ENCODE assay signal across 34 cellular contexts in the genomic region with DNA sequence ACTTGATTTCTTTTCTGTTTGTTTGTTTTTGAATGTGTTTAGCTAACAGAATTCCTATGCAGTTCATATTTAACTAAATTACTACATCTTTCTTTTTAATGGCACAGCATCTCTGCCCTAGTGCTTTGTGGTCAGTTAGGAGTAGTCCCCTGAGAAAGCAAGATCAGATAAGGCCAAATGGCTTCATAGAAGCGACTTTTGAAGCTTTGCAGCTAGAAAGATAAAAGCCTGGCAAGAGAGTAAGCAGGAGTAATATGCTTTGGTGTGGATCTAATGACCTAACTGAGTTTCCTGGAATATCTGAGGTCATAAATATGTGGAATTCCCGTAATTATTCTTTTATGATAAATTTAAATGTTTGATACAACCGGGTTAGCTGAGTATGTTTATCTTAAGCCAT.
"Had no signal": no experiment of that assay in that cellular context is flagged by ENCODE, and none has a peak within 500 bp of the region (broad histone marks: within the 10 kb centered on the region; RNA-seq: fewer than 3 reads in every experiment).

No MANE protein-coding gene starts in this region.

- H3K27me3 Mint-ChIP-seq: activated B cell treated with CpG ODN at 0.5 μM for 24 hours; activated CD4-positive, alpha-beta memory T cell treated with anti-CD3 and anti-CD28 coated beads, Interleukin-2, amount 10 ng/mL, durations not matched to agents 7 days and 5 days; activated CD8-positive, alpha-beta memory T cell treated with anti-CD3 and anti-CD28 coated beads, Interleukin-2, amount 10 ng/mL, durations not matched to agents 7 days and 5 days; activated naive CD4-positive, alpha-beta T cell treated with anti-CD3 and anti-CD28 coated beads, Interleukin-2, amount 10 ng/mL, durations not matched to agents 7 days and 5 days; activated naive CD8-positive, alpha-beta T cell; activated naive CD8-positive, alpha-beta T cell treated with anti-CD3 and anti-CD28 coated beads, Interleukin-2, amount 50 U/mL, for 24 hours; brain; T-cell; T-helper 17 cell had no signal

- H3K4me1 Mint-ChIP-seq: activated B cell treated with CpG ODN at 0.5 μM for 24 hours; activated CD4-positive, alpha-beta memory T cell treated with anti-CD3 and anti-CD28 coated beads, Interleukin-2, amount 10 ng/mL, durations not matched to agents 7 days and 5 days; activated CD8-positive, alpha-beta memory T cell treated with anti-CD3 and anti-CD28 coated beads, Interleukin-2, amount 10 ng/mL, durations not matched to agents 7 days and 5 days; activated naive CD4-positive, alpha-beta T cell treated with anti-CD3 and anti-CD28 coated beads, Interleukin-2, amount 10 ng/mL, durations not matched to agents 7 days and 5 days; activated naive CD8-positive, alpha-beta T cell treated with anti-CD3 and anti-CD28 coated beads, Interleukin-2, amount 50 U/mL, for 24 hours; T-cell; T-helper 17 cell had no signal

- ATAC-seq: activated CD8-positive, alpha-beta memory T cell treated with anti-CD3 and anti-CD28 coated beads, Interleukin-2, amount 10 ng/mL, durations not matched to agents 7 days and 5 days; activated naive CD8-positive, alpha-beta T cell treated with anti-CD3 and anti-CD28 coated beads, Interleukin-2, amount 50 U/mL, for 24 hours; K562; PC-3; T-cell; T-helper 17 cell had no signal

- DNase-seq: activated B cell treated with CpG ODN at 0.5 μM for 24 hours; activated CD4-positive, alpha-beta memory T cell treated with anti-CD3 and anti-CD28 coated beads, Interleukin-2, amount 10 ng/mL, durations not matched to agents 7 days and 5 days; activated CD4-positive, alpha-beta T cell treated with anti-CD3 and anti-CD28 coated beads for 48 hours; activated CD4-positive, CD25-positive, alpha-beta regulatory T cell treated with anti-CD3 and anti-CD28 coated beads, Interleukin-2, amount 50 U/mL, for 72 hours; activated CD8-positive, alpha-beta memory T cell treated with anti-CD3 and anti-CD28 coated beads for 24 hours; activated CD8-positive, alpha-beta memory T cell treated with anti-CD3 and anti-CD28 coated beads, Interleukin-2, amount 10 ng/mL, durations not matched to agents 7 days and 5 days; activated CD8-positive, alpha-beta memory T cell treated with anti-CD3 and anti-CD28 coated beads, Interleukin-2, amount 50 U/mL, for 48 hours; activated effector memory CD4-positive, alpha-beta T cell treated with Interleukin-2 at 50 U/mL for 16 hours; activated naive CD4-positive, alpha-beta T cell treated with anti-CD3 and anti-CD28 coated beads, Interleukin-2, amount 10 ng/mL, durations not matched to agents 7 days and 5 days; activated naive CD8-positive, alpha-beta T cell treated with anti-CD3 and anti-CD28 coated beads, Interleukin-2, amount 50 U/mL, for 24 hours; activated T-cell treated with anti-CD3 and anti-CD28 coated beads, Interleukin-2, amount 50 U/mL, for 48 hours; anterior cingulate cortex; IMR-90; NCI-H1092 treated with DMSO at 0.1 percent for 48 hours; NCI-H1417; NCI-H146; NCI-H187 treated with DMSO at 0.1 percent for 48 hours; NCI-H2081; NCI-H2171 treated with DMSO at 0.1 percent for 48 hours; NCI-H2227 treated with DMSO at 0.1 percent for 48 hours; NCI-H446 treated with DMSO at 0.1 percent for 48 hours; NCI-H524; NCI-H69; NCI-H82; PC-3; Peyer's patch; RPMI8226; SIG-M5; T-cell; T-helper 17 cell had no signal

- H3K27me3 ChIP-seq: Peyer's patch had no signal

- H3K27ac ChIP-seq: Peyer's patch, VCaP had no signal

- H3K4me1 ChIP-seq: Peyer's patch had no signal

- H3K4me3 Mint-ChIP-seq: activated B cell treated with CpG ODN at 0.5 μM for 24 hours; activated CD4-positive, alpha-beta memory T cell treated with anti-CD3 and anti-CD28 coated beads, Interleukin-2, amount 10 ng/mL, durations not matched to agents 7 days and 5 days; activated CD8-positive, alpha-beta memory T cell treated with anti-CD3 and anti-CD28 coated beads, Interleukin-2, amount 10 ng/mL, durations not matched to agents 7 days and 5 days; activated naive CD4-positive, alpha-beta T cell treated with anti-CD3 and anti-CD28 coated beads, Interleukin-2, amount 10 ng/mL, durations not matched to agents 7 days and 5 days; activated naive CD8-positive, alpha-beta T cell; activated naive CD8-positive, alpha-beta T cell treated with anti-CD3 and anti-CD28 coated beads, Interleukin-2, amount 50 U/mL, for 24 hours; brain; T-cell; T-helper 17 cell had no signal

- H3K36me3 ChIP-seq: Peyer's patch had no signal

- H3K4me3 ChIP-seq: K562, Peyer's patch had no signal

- H3K27ac Mint-ChIP-seq: activated B cell treated with CpG ODN at 0.5 μM for 24 hours; activated CD4-positive, alpha-beta memory T cell treated with anti-CD3 and anti-CD28 coated beads, Interleukin-2, amount 10 ng/mL, durations not matched to agents 7 days and 5 days; activated CD8-positive, alpha-beta memory T cell treated with anti-CD3 and anti-CD28 coated beads, Interleukin-2, amount 10 ng/mL, durations not matched to agents 7 days and 5 days; activated naive CD4-positive, alpha-beta T cell treated with anti-CD3 and anti-CD28 coated beads, Interleukin-2, amount 10 ng/mL, durations not matched to agents 7 days and 5 days; activated naive CD8-positive, alpha-beta T cell; activated naive CD8-positive, alpha-beta T cell treated with anti-CD3 and anti-CD28 coated beads, Interleukin-2, amount 50 U/mL, for 24 hours; brain; T-cell; T-helper 17 cell had no signal

- H3K36me3 Mint-ChIP-seq: activated CD8-positive, alpha-beta memory T cell treated with anti-CD3 and anti-CD28 coated beads, Interleukin-2, amount 10 ng/mL, durations not matched to agents 7 days and 5 days; activated naive CD4-positive, alpha-beta T cell treated with anti-CD3 and anti-CD28 coated beads, Interleukin-2, amount 10 ng/mL, durations not matched to agents 7 days and 5 days; activated naive CD8-positive, alpha-beta T cell; brain; T-cell had no signal
